Comparison of ENCODE assay signal across 10 cellular contexts in the genomic region with DNA sequence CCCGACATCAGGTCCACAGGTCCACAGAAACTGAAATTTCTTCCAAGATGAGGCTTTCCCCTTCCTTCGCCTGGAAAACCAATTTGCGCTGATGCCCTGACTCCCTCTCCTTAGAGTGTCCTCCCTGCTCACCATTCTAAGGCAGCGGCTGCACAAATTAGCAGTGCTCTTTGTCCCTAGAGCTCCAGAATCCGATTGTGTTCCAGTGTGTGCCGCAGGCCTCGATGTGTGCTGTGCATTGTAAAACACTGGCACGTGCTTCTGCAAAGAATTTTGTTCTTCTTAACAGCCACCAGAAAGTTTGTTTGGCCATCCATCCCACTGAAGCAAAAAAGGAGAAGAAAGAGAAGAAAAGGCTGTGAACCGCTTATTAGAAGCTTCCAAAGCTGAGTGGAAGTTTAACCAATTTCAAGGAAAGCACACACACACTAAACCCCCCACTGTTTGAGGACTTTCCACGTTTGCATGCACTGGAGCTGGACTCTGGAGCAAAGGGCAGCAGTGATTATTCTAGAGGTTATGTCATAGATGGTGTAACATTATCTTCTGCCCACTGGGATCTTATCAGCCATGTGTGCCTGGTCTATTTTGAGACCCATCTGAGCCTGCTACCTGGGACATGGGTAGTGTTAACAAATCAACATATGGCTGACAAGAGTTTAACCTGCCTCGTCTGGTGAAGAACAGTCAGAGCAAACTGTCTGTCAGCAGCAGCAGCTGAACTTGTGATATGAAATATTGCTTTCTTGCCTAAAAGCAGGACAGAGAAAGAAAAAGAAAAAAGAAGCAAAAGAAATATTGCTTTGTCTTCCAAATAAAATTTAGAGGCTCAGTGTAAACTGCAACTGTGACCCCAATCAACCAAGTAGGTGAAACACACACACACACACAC.
DNase-seq lines count a peak whose midpoint lies in the region; ATAC-seq and TF ChIP-seq lines count a peak whose summit lies in the region.
"Had no signal": no experiment of that assay in that cellular context is flagged by ENCODE, and none has a peak within 500 bp of the region (broad histone marks: within the 10 kb centered on the region; RNA-seq: fewer than 3 reads in every experiment).

No MANE protein-coding gene starts in this region.

- H3K27me3 Mint-ChIP-seq in MCF 10A (ENCODE audit: insufficient read depth, unreplicated experiment): no peaks in the 10 kb centered on the region
- no peaks in the 10 kb centered on the region for H3K27me3 Mint-ChIP-seq in mesothelial cell of epicardium (ENCODE audit: low read depth)
- no peaks in the 10 kb centered on the region for H3K27me3 Mint-ChIP-seq in activated T-cell treated with anti-CD3 and anti-CD28 coated beads, Interleukin-2, amount 50 U/mL, for 24 hours

- no peaks in the 10 kb centered on the region for H3K9me3 ChIP-seq in breast epithelium

- H3K27ac ChIP-seq in breast epithelium: peak overlapping the region; percentile 28 to 54

- H3K27ac Mint-ChIP-seq in MCF 10A (ENCODE audit: low read depth, unreplicated experiment) (no peak overlapping the region), mesothelial cell of epicardium (peak overlapping the region; percentile 74)
- H3K27ac Mint-ChIP-seq in activated T-cell treated with anti-CD3 and anti-CD28 coated beads, Interleukin-2, amount 50 U/mL, for 24 hours: no peak overlapping the region

- no peak for TF ChIP-seq POLR2A in breast epithelium (IDR thresholded peaks at IDR 0.05)

- DNase-seq in breast epithelium (ENCODE audit: low spot score in 2 of 2) (no peak), MCF 10A (ENCODE audit: unreplicated experiment) (no peak), dermis blood vessel endothelial cell (peak; percentile 15), mesothelial cell of epicardium (ENCODE audit: low spot score in 2 of 2, unreplicated experiment in 2 of 2) (no peak), hypothalamus (lab: John Stamatoyannopoulos, UW) (no peak), putamen (ENCODE audit: low spot score) (no peak)
- no peak for DNase-seq in activated T-cell treated with anti-CD3 and anti-CD28 coated beads, Interleukin-2, amount 50 U/mL, for 24 hours
- DNase-seq: MM.1S; stimulated activated CD8-positive, alpha-beta memory T cell treated with anti-CD3 and anti-CD28 coated beads, Interleukin-4, amount 100 ng/mL, for 48 hours had no signal

- H3K4me3 Mint-ChIP-seq in MCF 10A (ENCODE audit: unreplicated experiment) (no peak overlapping the region), mesothelial cell of epicardium (no peak overlapping the region)
- no peak overlapping the region for H3K4me3 Mint-ChIP-seq in activated T-cell treated with anti-CD3 and anti-CD28 coated beads, Interleukin-2, amount 50 U/mL, for 24 hours

- TF ChIP-seq CTCF in breast epithelium (IDR thresholded peaks at IDR 0.05): no peak
- TF ChIP-seq CTCF in MCF 10A (IDR thresholded peaks at IDR 0.05; ENCODE audit: unreplicated experiment): no peak
- no peak for TF ChIP-seq CTCF in mesothelial cell of epicardium (IDR thresholded peaks at IDR 0.05; ENCODE audit: unreplicated experiment)

- no peak overlapping the region for H3K4me3 ChIP-seq in breast epithelium

- POLR2A ChIA-PET in MCF 10A (lab: Yijun Ruan, JAX): interaction anchor here (0.6 to 1.1 kb wide), 3 partner anchors 19 to 111 kb away, joined by 3 read pairs; no protein-coding TSS in a partner anchor

- no peaks in the 10 kb centered on the region for H3K36me3 ChIP-seq in breast epithelium

- BruUV-seq in MCF 10A (replicated peaks; lab: Mats Ljungman, UMichigan): no TSS peak

- H3K4me1 Mint-ChIP-seq in MCF 10A (ENCODE audit: insufficient read depth, unreplicated experiment) (no peaks in the 10 kb centered on the region), mesothelial cell of epicardium (peaks cover 29% of the 10 kb centered on the region)
- peaks cover 16% of the 10 kb centered on the region for H3K4me1 Mint-ChIP-seq in activated T-cell treated with anti-CD3 and anti-CD28 coated beads, Interleukin-2, amount 50 U/mL, for 24 hours (ENCODE audit: low read depth)

- H3K36me3 Mint-ChIP-seq in MCF 10A (ENCODE audit: insufficient read depth, unreplicated experiment) (no peaks in the 10 kb centered on the region), mesothelial cell of epicardium (no peaks in the 10 kb centered on the region)
- H3K36me3 Mint-ChIP-seq in activated T-cell treated with anti-CD3 and anti-CD28 coated beads, Interleukin-2, amount 50 U/mL, for 24 hours (ENCODE audit: low read depth): no peaks in the 10 kb centered on the region

- no peaks in the 10 kb centered on the region for H3K4me1 ChIP-seq in breast epithelium

- no peak for ATAC-seq in HG03520 (IDR thresholded peaks at IDR 0.05; ENCODE audit: unreplicated experiment)

- intact Hi-C loops in breast epithelium (cut with DNase I; ENCODE audit: low total_unique reads) (no loop called here), MCF 10A (cut with micrococcal nuclease) (no loop called here)

- H3K27me3 ChIP-seq in breast epithelium: no peaks in the 10 kb centered on the region

- H3K9me3 Mint-ChIP-seq in MCF 10A (ENCODE audit: unreplicated experiment): no peaks in the 10 kb centered on the region
- H3K9me3 Mint-ChIP-seq in mesothelial cell of epicardium: no peaks in the 10 kb centered on the region
- H3K9me3 Mint-ChIP-seq in activated T-cell treated with anti-CD3 and anti-CD28 coated beads, Interleukin-2, amount 50 U/mL, for 24 hours: no peaks in the 10 kb centered on the region

- CTCF ChIA-PET in MCF 10A (lab: Yijun Ruan, JAX): interaction anchor here (0.5 kb wide), 1 partner anchor 23 kb away, joined by 3 read pairs; no protein-coding TSS in a partner anchor
